ENCODE assay signal across 9 cellular contexts in the genomic region with DNA sequence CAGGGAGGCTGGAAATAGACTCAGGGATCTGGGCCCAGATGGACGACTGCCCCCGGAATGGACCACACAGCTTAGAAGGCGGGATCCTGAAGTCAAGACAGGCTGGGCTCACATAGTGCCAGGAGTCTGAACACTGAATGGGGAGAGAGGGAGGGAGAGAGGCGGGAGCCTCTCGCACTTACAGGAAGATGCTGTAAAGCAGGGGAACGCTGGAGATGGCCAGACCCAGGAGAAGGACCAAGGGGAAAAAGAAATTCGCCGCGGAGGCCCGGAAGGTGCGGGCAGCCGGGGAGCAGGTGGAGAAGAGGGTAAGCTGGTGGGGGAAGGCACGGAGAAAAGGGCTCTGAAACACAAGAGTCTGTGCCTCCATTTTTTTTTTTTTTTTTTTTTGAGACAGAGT. TPM values are rescaled to one million over a fixed set of nuclear protein-coding genes. Genes with fewer than 3 reads are reported as not detected.
DNase-seq lines count a peak whose midpoint lies in the region; ATAC-seq and TF ChIP-seq lines count a peak whose summit lies in the region.
"Had no signal": no experiment of that assay in that cellular context is flagged by ENCODE, and none has a peak within 500 bp of the region (broad histone marks: within the 10 kb centered on the region; RNA-seq: fewer than 3 reads in every experiment).

No MANE protein-coding gene starts in this region.

- no peaks in the 10 kb centered on the region for H3K9me3 Mint-ChIP-seq in activated B cell treated with CpG ODN at 0.5 μM for 24 hours

- no peak for DNase-seq in right atrium auricular region (ENCODE audit: low spot score)
- DNase-seq in Right ventricle myocardium superior: no peak
- DNase-seq in activated B cell treated with CpG ODN at 0.5 μM for 24 hours: no peak
- no peak for DNase-seq in uterus
- DNase-seq in activated effector memory CD4-positive, alpha-beta T cell treated with anti-CD3 and anti-CD28 coated beads, Interleukin-2, amount 50 U/mL, for 16 hours: no peak
- DNase-seq: NCI-H2029 had no signal

- H3K36me3 Mint-ChIP-seq in activated B cell treated with CpG ODN at 0.5 μM for 24 hours (ENCODE audit: low read depth): peaks cover 30% of the 10 kb centered on the region

- H3K36me3 ChIP-seq in right atrium auricular region: peaks cover 22% of the 10 kb centered on the region
- no peaks in the 10 kb centered on the region for H3K36me3 ChIP-seq in uterus

- POLR2A ChIA-PET in activated B cell treated with CpG ODN at 0.5 μM for 24 hours (lab: Charles Lee): interaction anchor here (0.7 to 3.8 kb wide), 3 partner anchors 24 to 40 kb away, joined by 7 to 55 read pairs (median 19); partner anchors contain the start of genes MBOAT7, RPS9 and TSEN34

- H3K4me1 Mint-ChIP-seq in activated B cell treated with CpG ODN at 0.5 μM for 24 hours: peaks cover 56% of the 10 kb centered on the region

- peak overlapping the region; percentile 77 to 86 for H3K27ac ChIP-seq in right atrium auricular region
- peak overlapping the region; percentile 77 to 85 for H3K27ac ChIP-seq in uterus

- no peak for TF ChIP-seq CTCF in right atrium auricular region (IDR thresholded peaks at IDR 0.05)
- no peak for TF ChIP-seq CTCF in activated B cell treated with CpG ODN at 0.5 μM for 24 hours (IDR thresholded peaks at IDR 0.05)
- TF ChIP-seq CTCF in uterus (IDR thresholded peaks at IDR 0.05): no peak

- intact Hi-C loops in Right ventricle myocardium superior (cut with DNase I) (no loop called here), activated B cell treated with CpG ODN at 0.5 μM for 24 hours (cut with micrococcal nuclease) (loop anchor here (1.0 to 10.0 kb wide), 2 partner anchors 134 to 288 kb away; partner anchors contain the start of gene LENG8), uterus (cut with DNase I; ENCODE audit: low total_unique reads) (no loop called here)

- H3K9me3 ChIP-seq in right atrium auricular region (no peaks in the 10 kb centered on the region), iPS-18c (ENCODE audit: control insufficient read depth, insufficient read depth, low read length) (no peaks in the 10 kb centered on the region), uterus (no peaks in the 10 kb centered on the region)

- H3K4me3 Mint-ChIP-seq in activated B cell treated with CpG ODN at 0.5 μM for 24 hours: peak overlapping the region; percentile 100

- H3K27me3 ChIP-seq in right atrium auricular region (no peaks in the 10 kb centered on the region), uterus (no peaks in the 10 kb centered on the region)

- ATAC-seq in Right ventricle myocardium superior (ENCODE audit: poor library complexity) (no peak), activated B cell treated with CpG ODN at 0.5 μM for 24 hours (ENCODE audit: low read depth) (no peak), GM18867 (IDR thresholded peaks at IDR 0.05; ENCODE audit: unreplicated experiment) (no peak), GM21526 (IDR thresholded peaks at IDR 0.05; ENCODE audit: low FRiP score, unreplicated experiment) (no peak)

- no peak for TF ChIP-seq POLR2A in uterus (IDR thresholded peaks at IDR 0.05)

- peak overlapping the region; percentile 99 for H3K27ac Mint-ChIP-seq in activated B cell treated with CpG ODN at 0.5 μM for 24 hours

- H3K4me3 ChIP-seq in right atrium auricular region (peak overlapping the region in 1 of 2 donors; percentile 79), iPS-18c (ENCODE audit: insufficient read depth, low read depth, low read length) (peak overlapping the region; percentile 88; the same call in 1 of the 2 replicates), uterus (no peak overlapping the region)

- peaks cover 15% of the 10 kb centered on the region for H3K27me3 Mint-ChIP-seq in activated B cell treated with CpG ODN at 0.5 μM for 24 hours

- CTCF ChIA-PET in activated B cell treated with CpG ODN at 0.5 μM for 24 hours (lab: Charles Lee): no interaction called here

- H3K4me1 ChIP-seq in right atrium auricular region (peaks cover 0 to 49% of the 10 kb centered on the region in 2 donors), uterus (peaks cover 0 to 4% of the 10 kb centered on the region in 2 donors)

RNA-seq across cellular contexts. Expression of gene LENG1, which starts 1.4 kb away (rescaled TPM):
- total RNA-seq in right atrium auricular region (10 to 100 TPM in 1 of 2 donors, 1 to 10 TPM in 1; 6.3 to 10.0 TPM), Right ventricle myocardium superior (6.5 TPM), activated B cell treated with CpG ODN at 0.5 μM for 24 hours (8.3 and 8.4 TPM in 2 replicates), uterus (10 to 100 TPM in 2 of 4 donors, 1 to 10 TPM in 2; 3.7 to 52.8 (median 23.8) TPM)

RNA-seq across cellular contexts. Expression of gene TMC4, which starts 12.0 kb away (rescaled TPM):
- total RNA-seq in right atrium auricular region (1 to 10 TPM; 1.7 to 2.8 TPM), Right ventricle myocardium superior (0.91 TPM), activated B cell treated with CpG ODN at 0.5 μM for 24 hours (not detected in 2 replicates), uterus (10 to 100 TPM in 1 of 4 donors, 1 to 10 TPM in 2, not detected in 1; 1.3 to 31.0 (median 3.0) TPM)

RNA-seq across cellular contexts. Expression of gene CNOT3, which starts 23.4 kb away (rescaled TPM):
- total RNA-seq in right atrium auricular region (10 to 100 TPM; 12.0 to 16.9 TPM), Right ventricle myocardium superior (17.6 TPM), activated B cell treated with CpG ODN at 0.5 μM for 24 hours (53.2 and 64.6 TPM in 2 replicates), uterus (10 to 100 TPM in 2 of 4 donors, 1 to 10 TPM in 1, under 1 TPM in 1; 0.88 to 41.6 (median 9.9) TPM)

RNA-seq across cellular contexts. Expression of gene MBOAT7, which starts 28.4 kb away (rescaled TPM):
- total RNA-seq in right atrium auricular region (10 to 100 TPM; 27.0 to 37.0 TPM), Right ventricle myocardium superior (12.7 TPM), activated B cell treated with CpG ODN at 0.5 μM for 24 hours (15.2 and 21.4 TPM in 2 replicates), uterus (10 to 100 TPM in 3 of 4 donors, 1 to 10 TPM in 1; 5.3 to 47.8 (median 19.2) TPM)

RNA-seq across cellular contexts. Expression of gene TSEN34, which starts 30.2 kb away (rescaled TPM):
- total RNA-seq in right atrium auricular region (10 to 100 TPM; 36.7 to 37.0 TPM), Right ventricle myocardium superior (14.3 TPM), activated B cell treated with CpG ODN at 0.5 μM for 24 hours (15.0 and 19.4 TPM in 2 replicates), uterus (10 to 100 TPM; 13.1 to 66.4 (median 32.2) TPM)
